In genomic region chr14:58298477-58298879, GRCh38 we compare ENCODE assay signal across 8 cellular contexts.
DNase-seq lines count a peak whose midpoint lies in the region; ATAC-seq and TF ChIP-seq lines count a peak whose summit lies in the region.

Gene ARID4A (plus strand): TSS chr14:58298555. CDS start chr14:58299855, 1,300 bp downstream.

- H3K4me1 ChIP-seq in mucosa of stomach (ENCODE audit: control insufficient read depth, insufficient read depth, low read length), result no peaks in the 10 kb centered on the region

- H3K9me3 ChIP-seq in mucosa of stomach (ENCODE audit: control insufficient read depth, low read length), result no peaks in the 10 kb centered on the region

- ATAC-seq in GM19455 (IDR thresholded peaks at IDR 0.05; ENCODE audit: unreplicated experiment) (peak; percentile 80), HG03342 (IDR thresholded peaks at IDR 0.05; ENCODE audit: unreplicated experiment) (no peak), HG03097 (IDR thresholded peaks at IDR 0.05; ENCODE audit: low FRiP score, unreplicated experiment) (no peak)
- ATAC-seq in stimulated activated naive CD8-positive, alpha-beta T cell treated with anti-CD3 and anti-CD28 coated beads, Interleukin-15, Interleukin-2, amounts not matched to agents 100 U/mL and 50 U/mL, for 24 hours, result no peak

- no peaks in the 10 kb centered on the region for H3K27me3 ChIP-seq in mucosa of stomach (ENCODE audit: control insufficient read depth, insufficient read depth, low read length)

- CTCF ChIA-PET in GM10248 (lab: Yijun Ruan, JAX), result interaction anchor here (0.7 to 1.9 kb wide), 12 partner anchors 8 to 97 kb away, joined by 3 to 5 read pairs (median 3); partner anchors contain the start of gene TOMM20L

- peaks cover 4% of the 10 kb centered on the region for H3K36me3 ChIP-seq in mucosa of stomach (ENCODE audit: control insufficient read depth, insufficient read depth, low read length)

- DNase-seq in activated CD4-positive, CD25-positive, alpha-beta regulatory T cell treated with anti-CD3 and anti-CD28 coated beads, Interleukin-2, amount 50 U/mL, for 72 hours, result peak; percentile 73
- DNase-seq in ecto neural progenitor cell (ENCODE audit: low spot score) (peak; percentile 92), GM10248 (ENCODE audit: extremely low spot score) (no peak)
- DNase-seq in stimulated activated naive CD8-positive, alpha-beta T cell treated with anti-CD3 and anti-CD28 coated beads, Interleukin-15, Interleukin-2, amounts not matched to agents 100 U/mL and 50 U/mL, for 24 hours, result peak; percentile 78

- H3K4me3 ChIP-seq in mucosa of stomach (ENCODE audit: low read length), result peak within 1 kb of the TSS; percentile 98

- POLR2A ChIA-PET in GM10248 (lab: Yijun Ruan, JAX), result interaction anchor here (0.6 to 1.5 kb wide), 15 partner anchors 9 to 129 kb away, joined by 3 to 12 read pairs (median 4); partner anchors contain the start of genes KIAA0586, PSMA3 and TIMM9

- no peak for TF ChIP-seq CTCF in GM10248 (IDR thresholded peaks at IDR 0.05; ENCODE audit: control extremely low read depth, extremely low read depth, low read depth, missing control alignments)

- peak within 1 kb of the TSS; percentile 96 for H3K9ac ChIP-seq in mucosa of stomach (ENCODE audit: low read length)
